In the genomic region with DNA sequence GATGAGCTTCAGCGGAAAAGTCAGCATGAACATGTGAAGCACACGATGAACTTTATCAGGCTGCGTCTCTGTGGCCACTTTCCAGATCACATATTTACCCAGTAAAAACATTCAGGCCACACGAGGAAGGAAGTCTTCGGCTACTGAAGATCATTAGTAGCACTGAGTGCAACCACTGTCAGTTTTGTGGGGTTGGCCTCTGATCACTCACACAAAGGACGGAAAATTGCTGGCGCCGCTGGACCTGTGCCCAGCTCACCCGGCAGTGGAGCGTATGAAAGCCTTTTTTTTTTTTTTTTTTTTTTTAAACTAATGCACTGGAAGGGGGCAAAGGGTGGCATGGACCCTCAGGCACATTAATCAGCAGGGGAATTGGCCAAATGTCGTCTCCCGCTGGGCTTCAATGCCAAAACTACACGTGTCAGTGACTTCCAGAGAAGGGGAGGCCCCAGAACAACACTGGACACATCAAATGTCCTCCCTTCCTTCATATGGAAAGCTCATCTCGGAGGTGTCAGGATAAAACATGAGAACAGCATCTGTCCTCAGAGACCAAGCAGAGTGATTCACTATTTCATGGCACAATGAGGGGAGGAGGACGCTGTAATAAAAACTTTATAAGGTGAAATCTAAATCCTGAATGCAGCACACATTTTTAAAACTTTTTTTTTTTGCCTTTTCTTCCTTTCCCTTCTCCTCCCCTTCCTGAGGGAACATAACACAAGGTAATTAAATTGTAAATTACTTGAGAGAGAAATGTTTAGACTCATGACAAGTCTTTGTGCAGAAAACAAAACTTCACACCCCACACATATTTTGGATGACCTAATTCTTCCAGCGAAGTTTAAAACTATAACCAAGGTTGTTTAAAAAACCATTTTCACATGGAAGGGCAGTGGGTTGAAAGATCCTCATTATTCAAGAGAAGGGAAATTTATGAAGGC, we compare ENCODE assay signal across 10 cellular contexts.
DNase-seq lines count a peak whose midpoint lies in the region; ATAC-seq and TF ChIP-seq lines count a peak whose summit lies in the region.
"Had no signal": no experiment of that assay in that cellular context is flagged by ENCODE, and none has a peak within 500 bp of the region (broad histone marks: within the 10 kb centered on the region; RNA-seq: fewer than 3 reads in every experiment).

No MANE protein-coding gene starts in this region.

- peaks cover 4% of the 10 kb centered on the region for H3K27me3 Mint-ChIP-seq in GM23338 (ENCODE audit: insufficient read depth, low read depth, poor library complexity)
- no peaks in the 10 kb centered on the region for H3K27me3 Mint-ChIP-seq in effector memory CD8-positive, alpha-beta T cell
- no peaks in the 10 kb centered on the region for H3K27me3 Mint-ChIP-seq in CD4-positive, alpha-beta T cell

- DNase-seq in GM23338 (ENCODE audit: low spot score), result no peak
- DNase-seq in glomerular visceral epithelial cell (ENCODE audit: extremely low spot score), result peak; percentile 75
- no peak for DNase-seq in activated naive CD4-positive, alpha-beta T cell treated with Interleukin-2 at 50 U/mL for 16 hours
- no peak for DNase-seq in effector memory CD8-positive, alpha-beta T cell
- DNase-seq in CD4-positive, alpha-beta T cell, result no peak

- no peak overlapping the region for H2AFZ ChIP-seq in GM23338

- H3K36me3 Mint-ChIP-seq in GM23338 (ENCODE audit: low read depth), result peaks cover 3% of the 10 kb centered on the region; the same call in 1 of the 3 replicates
- H3K36me3 Mint-ChIP-seq in effector memory CD8-positive, alpha-beta T cell (ENCODE audit: insufficient read depth), result no peaks in the 10 kb centered on the region
- peaks cover 31% of the 10 kb centered on the region for H3K36me3 Mint-ChIP-seq in CD4-positive, alpha-beta T cell (ENCODE audit: low read depth)

- TF ChIP-seq CTCF in GM23338 (conservative IDR thresholded peaks at IDR 0.05; ENCODE audit: low read depth in 2 of 2), result no peak
- TF ChIP-seq CTCF in CD4-positive, alpha-beta T cell (IDR thresholded peaks at IDR 0.05), result no peak

- POLR2A ChIA-PET in CD4-positive, alpha-beta T cell (lab: Charles Lee), result no interaction called here

- H3K4me3 ChIP-seq in GM23338, result no peak overlapping the region
- no peak overlapping the region for H3K4me3 ChIP-seq in skeletal muscle satellite cell (ENCODE audit: low read length)

- H3K4me2 ChIP-seq in GM23338 (0 out of 2 replicates have a peak overlapping the region, but pooled peaks have one; percentile 29), skeletal muscle satellite cell (ENCODE audit: low read length) (peak overlapping the region; percentile 53)

- no peaks in the 10 kb centered on the region for H3K36me3 ChIP-seq in GM23338 (ENCODE audit: insufficient read depth)
- H3K36me3 ChIP-seq in skeletal muscle satellite cell (ENCODE audit: insufficient read depth, low read length), result no peaks in the 10 kb centered on the region
- H3K36me3 ChIP-seq: neutrophil had no signal

- H3K9me3 Mint-ChIP-seq in GM23338, result 0 out of 3 replicates have a peak, but pooled peaks cover 2% of the 10 kb centered on the region
- H3K9me3 Mint-ChIP-seq in effector memory CD8-positive, alpha-beta T cell, result peaks cover under 1 to 3% of the 10 kb centered on the region in 2 donors
- peaks cover 15% of the 10 kb centered on the region for H3K9me3 Mint-ChIP-seq in CD4-positive, alpha-beta T cell

- peaks cover 44% of the 10 kb centered on the region for H3K4me1 ChIP-seq in GM23338 (ENCODE audit: insufficient read depth)
- H3K4me1 ChIP-seq in skeletal muscle satellite cell (ENCODE audit: control insufficient read depth, insufficient read depth, low read length), result no peaks in the 10 kb centered on the region

- no peak overlapping the region for H3K9ac ChIP-seq in skeletal muscle satellite cell (ENCODE audit: low read depth, low read length)

- peak overlapping the region; percentile 21; the same call in 1 of the 2 replicates for H3K27ac Mint-ChIP-seq in GM23338
- no peak overlapping the region for H3K27ac Mint-ChIP-seq in effector memory CD8-positive, alpha-beta T cell
- H3K27ac Mint-ChIP-seq in CD4-positive, alpha-beta T cell, result no peak overlapping the region

- no peaks in the 10 kb centered on the region for H3K9me2 ChIP-seq in GM23338 (ENCODE audit: insufficient read depth)

- no peaks in the 10 kb centered on the region for H3K9me3 ChIP-seq in skeletal muscle satellite cell (replicated peaks; ENCODE audit: low read length)
- peaks cover 10% of the 10 kb centered on the region for H3K9me3 ChIP-seq in CD4-positive, alpha-beta T cell (ENCODE audit: control insufficient read depth, low read length)
- H3K9me3 ChIP-seq: neutrophil had no signal

- intact Hi-C loops in CD4-positive, alpha-beta T cell (cut with DNase I, micrococcal nuclease), result no loop called here

- no peaks in the 10 kb centered on the region for H3F3A ChIP-seq in GM23338 (replicated peaks; ENCODE audit: low read depth)

- H3K27me3 ChIP-seq in GM23338 (ENCODE audit: insufficient read depth), result no peaks in the 10 kb centered on the region
- no peaks in the 10 kb centered on the region for H3K27me3 ChIP-seq in skeletal muscle satellite cell (ENCODE audit: control insufficient read depth, insufficient read depth, low read length)
- no peaks in the 10 kb centered on the region for H3K27me3 ChIP-seq in CD4-positive, alpha-beta T cell (ENCODE audit: control insufficient read depth, insufficient read depth, low read length)
- H3K27me3 ChIP-seq: neutrophil had no signal

- H3K79me2 ChIP-seq in GM23338 (replicated peaks; ENCODE audit: insufficient read depth), result no peaks in the 10 kb centered on the region

- no peak overlapping the region for H3K27ac ChIP-seq in GM23338 (ENCODE audit: low read depth)
- H3K27ac ChIP-seq in CD4-positive, alpha-beta T cell (ENCODE audit: low read depth, low read length), result no peak overlapping the region
- H3K27ac ChIP-seq: neutrophil had no signal

- ATAC-seq in GM23338 (no peak), SK-N-SH treated with all-trans-retinoic acid at 6 μM for 48 hours (peak; percentile 79), GM21528 (IDR thresholded peaks at IDR 0.05; ENCODE audit: low FRiP score, unreplicated experiment) (no peak)
- ATAC-seq in effector memory CD8-positive, alpha-beta T cell (replicated peaks), result no peak
- no peak for ATAC-seq in CD4-positive, alpha-beta T cell (ENCODE audit: poor library complexity)
- ATAC-seq: Panc1 had no signal

- CTCF ChIA-PET in CD4-positive, alpha-beta T cell (lab: Charles Lee), result no interaction called here

- no peak overlapping the region for H3K4me3 Mint-ChIP-seq in GM23338
- H3K4me3 Mint-ChIP-seq in effector memory CD8-positive, alpha-beta T cell, result no peak overlapping the region
- no peak overlapping the region for H3K4me3 Mint-ChIP-seq in CD4-positive, alpha-beta T cell

- H3K4me1 Mint-ChIP-seq in GM23338, result peaks cover 36% of the 10 kb centered on the region
- H3K4me1 Mint-ChIP-seq in effector memory CD8-positive, alpha-beta T cell (ENCODE audit: low read depth in 2 of 2), result no peaks in the 10 kb centered on the region
- no peaks in the 10 kb centered on the region for H3K4me1 Mint-ChIP-seq in CD4-positive, alpha-beta T cell (ENCODE audit: low read depth)

- H4K20me1 ChIP-seq in GM23338 (replicated peaks; ENCODE audit: insufficient read depth), result no peaks in the 10 kb centered on the region

TF ChIP-seq in GM23338, 12 proteins besides CTCF, POLR2A, EP300 and RAD21 (continues in another document):
- no peak for TF ChIP-seq ZNF114 (CRISPR knock-in tag; IDR thresholded peaks at IDR 0.05)
- no peak for TF ChIP-seq ZNF331 (CRISPR knock-in tag; IDR thresholded peaks at IDR 0.05; ENCODE audit: low read depth)

TF ChIP-seq in SK-N-SH treated with all-trans-retinoic acid at 6 μM for 48 hours, 23 proteins besides CTCF, POLR2A, EP300 and RAD21:
- TF ChIP-seq ISL1 (CRISPR knock-in tag; IDR thresholded peaks at IDR 0.05), result peak; percentile 23; the same call in 1 of the 2 replicates
- no peak for TF ChIP-seq BACH2 (CRISPR knock-in tag; IDR thresholded peaks at IDR 0.05; ENCODE audit: borderline replicate concordance)
